Comparison of ENCODE assay signal across 7 cellular contexts in genomic region chr11:128467610-128468041, GRCh38.
DNase-seq lines count a peak whose midpoint lies in the region; ATAC-seq and TF ChIP-seq lines count a peak whose summit lies in the region.

No MANE protein-coding gene starts in this region.

- peak; percentile 24 for TF ChIP-seq CTCF in foreskin fibroblast (IDR thresholded peaks at IDR 0.05; ENCODE audit: low read depth, low read length)

- no peaks in the 10 kb centered on the region for H3K9me3 Mint-ChIP-seq in activated CD8-positive, alpha-beta T cell treated with anti-CD3 and anti-CD28 coated beads, Interleukin-2, amount 10 ng/mL, durations not matched to agents 7 days and 5 days (ENCODE audit: insufficient read depth)

- peaks cover 98% of the 10 kb centered on the region for H3K4me1 Mint-ChIP-seq in activated CD8-positive, alpha-beta T cell treated with anti-CD3 and anti-CD28 coated beads, Interleukin-2, amount 10 ng/mL, durations not matched to agents 7 days and 5 days (ENCODE audit: low read depth)

- no peak overlapping the region for H3K4me3 ChIP-seq in foreskin fibroblast (ENCODE audit: low read depth in 1 of 2, low read length in 2 of 2)
- no peak overlapping the region for H3K4me3 ChIP-seq in skeletal muscle cell (ENCODE audit: low read depth, low read length)

- H3K27ac Mint-ChIP-seq in activated CD8-positive, alpha-beta T cell treated with anti-CD3 and anti-CD28 coated beads, Interleukin-2, amount 10 ng/mL, durations not matched to agents 7 days and 5 days = peak overlapping the region; percentile 91

- H3K27me3 Mint-ChIP-seq in activated CD8-positive, alpha-beta T cell treated with anti-CD3 and anti-CD28 coated beads, Interleukin-2, amount 10 ng/mL, durations not matched to agents 7 days and 5 days (ENCODE audit: low read depth) = no peaks in the 10 kb centered on the region

- no peak for ATAC-seq in activated CD8-positive, alpha-beta T cell treated with anti-CD3 and anti-CD28 coated beads, Interleukin-2, amount 10 ng/mL, durations not matched to agents 7 days and 5 days
- ATAC-seq in GM18868 (IDR thresholded peaks at IDR 0.05; ENCODE audit: unreplicated experiment) = no peak

- peaks cover 97% of the 10 kb centered on the region for H3K36me3 Mint-ChIP-seq in activated CD8-positive, alpha-beta T cell treated with anti-CD3 and anti-CD28 coated beads, Interleukin-2, amount 10 ng/mL, durations not matched to agents 7 days and 5 days (ENCODE audit: low read depth)

- CTCF ChIA-PET in activated CD8-positive, alpha-beta T cell treated with anti-CD3 and anti-CD28 coated beads, Interleukin-2, amount 10 ng/mL, durations not matched to agents 7 days and 5 days (lab: Charles Lee) = interaction anchor here (0.7 to 9.4 kb wide), 11 partner anchors 9 to 179 kb away, joined by 3 to 118 read pairs (median 5); no protein-coding TSS in a partner anchor

- POLR2A ChIA-PET in activated CD8-positive, alpha-beta T cell treated with anti-CD3 and anti-CD28 coated beads, Interleukin-2, amount 10 ng/mL, durations not matched to agents 7 days and 5 days (lab: Charles Lee) = interaction anchor here (0.6 to 11.1 kb wide), 10 partner anchors 9 to 177 kb away, joined by 3 to 230 read pairs (median 5); no protein-coding TSS in a partner anchor

- DNase-seq in HS-27A (ENCODE audit: low read depth) (peak; percentile 72), foreskin fibroblast (peak; percentile 97 to 98), skeletal muscle cell (ENCODE audit: low read depth) (peak; percentile 98), NCI-H2107 (lab: John Stamatoyannopoulos, UW) (no peak), COLO668 (lab: John Stamatoyannopoulos, UW; ENCODE audit: unreplicated experiment) (no peak)
- DNase-seq in activated CD8-positive, alpha-beta T cell treated with anti-CD3 and anti-CD28 coated beads, Interleukin-2, amount 10 ng/mL, durations not matched to agents 7 days and 5 days = peak; percentile 41

- peak overlapping the region; percentile 58 for H3K4me3 Mint-ChIP-seq in activated CD8-positive, alpha-beta T cell treated with anti-CD3 and anti-CD28 coated beads, Interleukin-2, amount 10 ng/mL, durations not matched to agents 7 days and 5 days

Comparison
In these comparisons a context has a peak if more than half of its experiments do, and no peak if none do; other contexts are left out.
1. DNase-seq: peak in HS-27A (single experiment), activated CD8-positive, alpha-beta T cell treated with anti-CD3 and anti-CD28 coated beads, Interleukin-2, amount 10 ng/mL, durations not matched to agents 7 days and 5 days (single experiment), foreskin fibroblast (2 of 2) and skeletal muscle cell (single experiment); none in NCI-H2107 (single experiment) and COLO668 (single experiment).